In the genomic region with DNA sequence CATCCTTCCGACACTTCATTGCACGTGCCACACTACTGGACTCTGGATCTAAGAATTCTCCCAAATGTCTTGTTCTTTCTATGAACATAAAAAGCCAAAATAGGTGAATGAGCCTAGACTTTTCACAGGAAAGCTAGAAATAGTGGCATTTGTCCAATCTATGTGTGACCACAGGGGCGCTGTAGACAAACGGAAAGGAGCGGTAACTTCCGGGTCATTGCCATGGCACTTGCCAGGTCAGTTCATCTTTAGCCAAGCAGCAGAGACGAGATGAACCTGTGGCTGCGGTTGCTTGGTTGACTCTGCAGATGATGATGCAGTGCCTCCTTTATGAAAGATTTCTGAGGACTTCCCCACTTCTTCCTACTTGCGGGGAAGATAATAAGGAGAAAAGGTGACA, we compare ENCODE assay signal across 25 cellular contexts.
"Had no signal": no experiment of that assay in that cellular context is flagged by ENCODE, and none has a peak within 500 bp of the region (broad histone marks: within the 10 kb centered on the region; RNA-seq: fewer than 3 reads in every experiment).

No MANE protein-coding gene starts in this region.

- H3K79me2 ChIP-seq: hepatocyte had no signal

- H3K36me3 ChIP-seq: left ventricle myocardium inferior, pancreas, tibial nerve, upper lobe of right lung, vagina had no signal

- DNase-seq: dermis blood vessel endothelial cell; erythroblast; foreskin melanocyte; head of caudate nucleus; kidney; left cardiac atrium; left ventricle myocardium inferior; mesenchymal stem cell; midbrain; occipital lobe; pancreas; right cardiac atrium; stimulated activated CD4-positive, alpha-beta T cell treated with anti-CD3 and anti-CD28 coated beads, Interleukin-4, amount 100 ng/mL, for 1 hour; stimulated activated CD8-positive, alpha-beta memory T cell treated with anti-CD3 and anti-CD28 coated beads, Interleukin-4, amount 100 ng/mL, for 48 hours; stimulated activated naive CD8-positive, alpha-beta T cell treated with anti-CD3 and anti-CD28 coated beads, Interleukin-15, Interleukin-2, amounts not matched to agents 100 U/mL and 50 U/mL, for 24 hours; upper lobe of right lung had no signal

- H2AFZ ChIP-seq: hepatocyte had no signal

- H3K4me3 Mint-ChIP-seq: nephron; stimulated activated effector memory CD8-positive, alpha-beta T cell treated with anti-CD3 and anti-CD28 coated beads, Interleukin-12 subunit alpha, Interleukin-12 subunit beta, amount 100 ng/mL, for 72 hours had no signal

- H3K27ac ChIP-seq: hepatocyte, left ventricle myocardium inferior, pancreas, tibial nerve, upper lobe of right lung, vagina had no signal

- FAIRE-seq: endothelial cell of umbilical vein, kidney, pancreas had no signal

- H3K4me1 ChIP-seq: left ventricle myocardium inferior, pancreas, tibial nerve, upper lobe of right lung, vagina had no signal

- ATAC-seq: left cardiac atrium; pancreas; right cardiac atrium; stimulated activated effector memory CD8-positive, alpha-beta T cell treated with anti-CD3 and anti-CD28 coated beads, Interleukin-12 subunit alpha, Interleukin-12 subunit beta, amount 100 ng/mL, for 72 hours; stimulated activated naive CD8-positive, alpha-beta T cell treated with anti-CD3 and anti-CD28 coated beads, Interleukin-15, Interleukin-2, amounts not matched to agents 100 U/mL and 50 U/mL, for 24 hours; upper lobe of right lung had no signal

- H3K4me3 ChIP-seq: hepatocyte, left ventricle myocardium inferior, lung, pancreas, smooth muscle cell, tibial nerve, upper lobe of right lung, vagina had no signal

- H3K4me2 ChIP-seq: hepatocyte, smooth muscle cell had no signal

- H3K4me1 Mint-ChIP-seq: nephron had no signal

- H3K36me3 Mint-ChIP-seq: stimulated activated effector memory CD8-positive, alpha-beta T cell treated with anti-CD3 and anti-CD28 coated beads, Interleukin-12 subunit alpha, Interleukin-12 subunit beta, amount 100 ng/mL, for 72 hours had no signal

- H3K9me3 ChIP-seq: left ventricle myocardium inferior, pancreas, upper lobe of right lung, vagina had no signal

- H3K27me3 ChIP-seq: hepatocyte, pancreas, tibial nerve, vagina had no signal

- H3K27ac Mint-ChIP-seq: nephron; progenitor cell of endocrine pancreas; stimulated activated effector memory CD8-positive, alpha-beta T cell treated with anti-CD3 and anti-CD28 coated beads, Interleukin-12 subunit alpha, Interleukin-12 subunit beta, amount 100 ng/mL, for 72 hours had no signal

- H3K9me3 Mint-ChIP-seq: stimulated activated effector memory CD8-positive, alpha-beta T cell treated with anti-CD3 and anti-CD28 coated beads, Interleukin-12 subunit alpha, Interleukin-12 subunit beta, amount 100 ng/mL, for 72 hours had no signal

- H3K27me3 Mint-ChIP-seq: progenitor cell of endocrine pancreas had no signal
